40 cellular contexts compared by ENCODE assay signal in the genomic region with DNA sequence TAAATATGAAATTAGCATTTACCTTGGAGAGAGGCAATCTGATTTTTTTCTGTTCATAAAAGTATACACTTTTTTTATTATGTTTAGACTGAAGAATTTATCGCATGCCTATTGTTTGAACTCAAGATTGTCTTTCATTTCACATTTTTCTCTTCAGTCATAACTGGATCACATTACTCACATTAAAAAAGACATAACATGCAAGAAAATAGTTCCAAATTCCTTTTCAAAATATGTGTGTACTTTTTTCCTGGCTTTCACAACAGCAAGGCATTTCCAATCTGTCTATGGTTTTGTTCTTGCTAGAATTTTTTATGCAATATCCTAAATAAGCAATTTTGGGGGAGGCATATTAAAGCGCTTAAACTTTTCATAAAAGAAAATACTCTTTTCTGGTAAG. TPM values are rescaled to one million over a fixed set of nuclear protein-coding genes. Genes with fewer than 3 reads are reported as not detected.
"Had no signal": no experiment of that assay in that cellular context is flagged by ENCODE, and none has a peak within 500 bp of the region (broad histone marks: within the 10 kb centered on the region; RNA-seq: fewer than 3 reads in every experiment).

No MANE protein-coding gene starts in this region.

- H3K27ac Mint-ChIP-seq: activated B cell treated with CpG ODN at 0.5 μM for 24 hours; activated CD4-positive, alpha-beta memory T cell treated with anti-CD3 and anti-CD28 coated beads for 36 hours; activated CD4-positive, alpha-beta T cell treated with anti-CD3 and anti-CD28 coated beads, Interleukin-2, amount 10 ng/mL, durations not matched to agents 24 days and 14 days; activated CD8-positive, alpha-beta T cell treated with anti-CD3 and anti-CD28 coated beads for 36 hours; activated naive CD4-positive, alpha-beta T cell treated with anti-CD3 and anti-CD28 coated beads for 36 hours; activated naive CD4-positive, alpha-beta T cell treated with anti-CD3 and anti-CD28 coated beads, Interleukin-2, amount 50 U/mL, for 72 hours; activated naive CD8-positive, alpha-beta T cell treated with anti-CD3 and anti-CD28 coated beads, Interleukin-2, amount 10 ng/mL, durations not matched to agents 7 days and 5 days; activated naive CD8-positive, alpha-beta T cell treated with anti-CD3 and anti-CD28 coated beads, Interleukin-2, amount 50 U/mL, for 24 hours; activated T-cell treated with anti-CD3 and anti-CD28 coated beads, Interleukin-2, amount 50 U/mL, for 72 hours; activated T-helper 1 cell treated with anti-CD3 and anti-CD28 coated beads, Interleukin-12 subunit alpha, Interleukin-12 subunit beta, Interleukin-2, Interleukin-4 antibody, amounts not matched to agents 30 ng/mL and 10 ng/mL and 1 ng/mL, durations not matched to agents 14 hours and 24 hours and 36 hours; activated T-helper 17 cell treated with anti-CD3 and anti-CD28 coated beads, Interleukin-2, amount 50 U/mL, for 72 hours; T-cell; T-helper 17 cell had no signal

- H3K27me3 Mint-ChIP-seq: activated B cell treated with CpG ODN at 0.5 μM for 24 hours; activated CD4-positive, alpha-beta memory T cell treated with anti-CD3 and anti-CD28 coated beads for 36 hours; activated CD4-positive, alpha-beta T cell treated with anti-CD3 and anti-CD28 coated beads, Interleukin-2, amount 10 ng/mL, durations not matched to agents 24 days and 14 days; activated CD8-positive, alpha-beta T cell treated with anti-CD3 and anti-CD28 coated beads for 36 hours; activated naive CD8-positive, alpha-beta T cell treated with anti-CD3 and anti-CD28 coated beads, Interleukin-2, amount 10 ng/mL, durations not matched to agents 7 days and 5 days; activated T-helper 17 cell treated with anti-CD3 and anti-CD28 coated beads, Interleukin-2, amount 50 U/mL, for 72 hours; T-cell; T-helper 17 cell had no signal

- H3K27me3 ChIP-seq: adrenal gland, body of pancreas, brain microvascular endothelial cell, breast epithelium had no signal

- H3K4me3 Mint-ChIP-seq: activated B cell treated with CpG ODN at 0.5 μM for 24 hours; activated CD4-positive, alpha-beta memory T cell treated with anti-CD3 and anti-CD28 coated beads for 36 hours; activated CD4-positive, alpha-beta T cell treated with anti-CD3 and anti-CD28 coated beads, Interleukin-2, amount 10 ng/mL, durations not matched to agents 24 days and 14 days; activated CD8-positive, alpha-beta T cell treated with anti-CD3 and anti-CD28 coated beads for 36 hours; activated naive CD4-positive, alpha-beta T cell treated with anti-CD3 and anti-CD28 coated beads for 36 hours; activated naive CD8-positive, alpha-beta T cell treated with anti-CD3 and anti-CD28 coated beads, Interleukin-2, amount 10 ng/mL, durations not matched to agents 7 days and 5 days; activated naive CD8-positive, alpha-beta T cell treated with anti-CD3 and anti-CD28 coated beads, Interleukin-2, amount 50 U/mL, for 24 hours; activated T-cell treated with anti-CD3 and anti-CD28 coated beads, Interleukin-2, amount 50 U/mL, for 4 hours; activated T-cell treated with anti-CD3 and anti-CD28 coated beads, Interleukin-2, amount 50 U/mL, for 72 hours; activated T-helper 1 cell treated with anti-CD3 and anti-CD28 coated beads, Interleukin-12 subunit alpha, Interleukin-12 subunit beta, Interleukin-2, Interleukin-4 antibody, amounts not matched to agents 30 ng/mL and 10 ng/mL and 1 ng/mL, durations not matched to agents 14 hours and 24 hours and 36 hours; activated T-helper 17 cell treated with anti-CD3 and anti-CD28 coated beads, Interleukin-2, amount 50 U/mL, for 72 hours; T-cell; T-helper 17 cell had no signal

- H3K9me3 ChIP-seq: adrenal gland, body of pancreas, breast epithelium had no signal

- H3K4me1 Mint-ChIP-seq: activated B cell treated with CpG ODN at 0.5 μM for 24 hours; activated CD4-positive, alpha-beta T cell treated with anti-CD3 and anti-CD28 coated beads, Interleukin-2, amount 10 ng/mL, durations not matched to agents 24 days and 14 days; activated naive CD8-positive, alpha-beta T cell treated with anti-CD3 and anti-CD28 coated beads, Interleukin-2, amount 10 ng/mL, durations not matched to agents 7 days and 5 days; activated naive CD8-positive, alpha-beta T cell treated with anti-CD3 and anti-CD28 coated beads, Interleukin-2, amount 50 U/mL, for 24 hours; activated T-helper 17 cell treated with anti-CD3 and anti-CD28 coated beads, Interleukin-2, amount 50 U/mL, for 72 hours; T-cell had no signal

- H3K36me3 ChIP-seq: adrenal gland, brain microvascular endothelial cell, breast epithelium had no signal

- H3K27ac ChIP-seq: adrenal gland, body of pancreas, brain microvascular endothelial cell, breast epithelium, VCaP had no signal

- ATAC-seq: activated CD8-positive, alpha-beta T cell treated with anti-CD3 and anti-CD28 coated beads for 36 hours; activated naive CD4-positive, alpha-beta T cell treated with anti-CD3 and anti-CD28 coated beads, Interleukin-2, amount 50 U/mL, for 72 hours; activated naive CD8-positive, alpha-beta T cell treated with anti-CD3 and anti-CD28 coated beads, Interleukin-2, amount 50 U/mL, for 24 hours; activated T-cell treated with anti-CD3 and anti-CD28 coated beads, Interleukin-2, amount 50 U/mL, for 4 hours; activated T-cell treated with anti-CD3 and anti-CD28 coated beads, Interleukin-2, amount 50 U/mL, for 72 hours; activated T-helper 17 cell treated with anti-CD3 and anti-CD28 coated beads, Interleukin-2, amount 50 U/mL, for 72 hours; body of pancreas; T-cell; T-helper 17 cell had no signal

- H3K4me1 ChIP-seq: adrenal gland, body of pancreas, breast epithelium had no signal

- DNase-seq: activated B cell treated with CpG ODN at 0.5 μM for 24 hours; activated CD4-positive, alpha-beta memory T cell treated with anti-CD3 and anti-CD28 coated beads for 36 hours; activated CD4-positive, alpha-beta T cell treated with anti-CD3 and anti-CD28 coated beads for 4 hours; activated CD4-positive, alpha-beta T cell treated with anti-CD3 and anti-CD28 coated beads, Interleukin-2, amount 10 ng/mL, durations not matched to agents 24 days and 14 days; activated CD4-positive, alpha-beta T cell treated with anti-CD3 and anti-CD28 coated beads, Interleukin-2, amount 50 U/mL, for 1 hour; activated CD4-positive, alpha-beta T cell treated with anti-CD3 and anti-CD28 coated beads, Interleukin-2, amount 50 U/mL, for 4 hours; activated CD4-positive, CD25-positive, alpha-beta regulatory T cell treated with anti-CD3 and anti-CD28 coated beads, Interleukin-2, amount 50 U/mL, for 72 hours; activated CD8-positive, alpha-beta memory T cell treated with anti-CD3 and anti-CD28 coated beads, Interleukin-2, amount 50 U/mL, for 4 hours; activated CD8-positive, alpha-beta T cell treated with anti-CD3 and anti-CD28 coated beads for 36 hours; activated effector memory CD4-positive, alpha-beta T cell treated with anti-CD3 and anti-CD28 coated beads, Interleukin-2, amount 50 U/mL, for 16 hours; activated gamma-delta T cell treated with Interleukin-2 at 50 U/mL for 16 hours; activated naive CD4-positive, alpha-beta T cell; activated naive CD4-positive, alpha-beta T cell treated with anti-CD3 and anti-CD28 coated beads for 36 hours; activated naive CD4-positive, alpha-beta T cell treated with anti-CD3 and anti-CD28 coated beads, Interleukin-2, amount 50 U/mL, for 16 hours; activated naive CD8-positive, alpha-beta T cell treated with anti-CD3 and anti-CD28 coated beads, Interleukin-2, amount 10 ng/mL, durations not matched to agents 7 days and 5 days; activated naive CD8-positive, alpha-beta T cell treated with anti-CD3 and anti-CD28 coated beads, Interleukin-2, amount 50 U/mL, for 24 hours; activated T-cell treated with anti-CD3 and anti-CD28 coated beads for 4 hours; activated T-cell treated with anti-CD3 and anti-CD28 coated beads, Interleukin-2, amount 50 U/mL, for 1 hour; activated T-cell treated with anti-CD3 and anti-CD28 coated beads, Interleukin-2, amount 50 U/mL, for 4 hours; activated T-cell treated with anti-CD3 and anti-CD28 coated beads, Interleukin-2, amount 50 U/mL, for 72 hours; adrenal gland; amniotic stem cell; aorta; body of pancreas; brain microvascular endothelial cell; central memory CD4-positive, alpha-beta T cell; T-cell; T-helper 17 cell; T-helper 9 cell had no signal

- H3K9me3 Mint-ChIP-seq: activated B cell treated with CpG ODN at 0.5 μM for 24 hours; activated CD4-positive, alpha-beta memory T cell treated with anti-CD3 and anti-CD28 coated beads for 36 hours; activated CD4-positive, alpha-beta T cell treated with anti-CD3 and anti-CD28 coated beads, Interleukin-2, amount 10 ng/mL, durations not matched to agents 24 days and 14 days; activated CD8-positive, alpha-beta T cell treated with anti-CD3 and anti-CD28 coated beads for 36 hours; activated naive CD4-positive, alpha-beta T cell treated with anti-CD3 and anti-CD28 coated beads for 36 hours; activated naive CD4-positive, alpha-beta T cell treated with anti-CD3 and anti-CD28 coated beads, Interleukin-2, amount 50 U/mL, for 72 hours; activated naive CD8-positive, alpha-beta T cell treated with anti-CD3 and anti-CD28 coated beads, Interleukin-2, amount 10 ng/mL, durations not matched to agents 7 days and 5 days; activated naive CD8-positive, alpha-beta T cell treated with anti-CD3 and anti-CD28 coated beads, Interleukin-2, amount 50 U/mL, for 24 hours; activated T-cell treated with anti-CD3 and anti-CD28 coated beads, Interleukin-2, amount 50 U/mL, for 4 hours; activated T-cell treated with anti-CD3 and anti-CD28 coated beads, Interleukin-2, amount 50 U/mL, for 72 hours; activated T-helper 1 cell treated with anti-CD3 and anti-CD28 coated beads, Interleukin-12 subunit alpha, Interleukin-12 subunit beta, Interleukin-2, Interleukin-4 antibody, amounts not matched to agents 30 ng/mL and 10 ng/mL and 1 ng/mL, durations not matched to agents 14 hours and 24 hours and 36 hours; activated T-helper 17 cell treated with anti-CD3 and anti-CD28 coated beads, Interleukin-2, amount 50 U/mL, for 72 hours; T-cell had no signal

- H3K4me3 ChIP-seq: adrenal gland, body of pancreas, breast epithelium had no signal

- H3K36me3 Mint-ChIP-seq: activated CD4-positive, alpha-beta memory T cell treated with anti-CD3 and anti-CD28 coated beads for 36 hours; activated naive CD4-positive, alpha-beta T cell treated with anti-CD3 and anti-CD28 coated beads, Interleukin-2, amount 50 U/mL, for 72 hours; activated naive CD8-positive, alpha-beta T cell treated with anti-CD3 and anti-CD28 coated beads, Interleukin-2, amount 10 ng/mL, durations not matched to agents 7 days and 5 days; T-cell had no signal

RNA-seq across cellular contexts. Expression of gene FTMT, which starts 21.2 kb away (rescaled TPM):
- total RNA-seq: activated B cell treated with CpG ODN at 0.5 μM for 24 hours; activated CD4-positive, alpha-beta memory T cell treated with anti-CD3 and anti-CD28 coated beads for 36 hours; activated CD4-positive, alpha-beta T cell treated with anti-CD3 and anti-CD28 coated beads, Interleukin-2, amount 10 ng/mL, durations not matched to agents 24 days and 14 days; activated CD8-positive, alpha-beta memory T cell treated with anti-CD3 and anti-CD28 coated beads for 36 hours; activated CD8-positive, alpha-beta T cell treated with anti-CD3 and anti-CD28 coated beads for 36 hours; activated naive CD4-positive, alpha-beta T cell treated with anti-CD3 and anti-CD28 coated beads for 36 hours; activated naive CD4-positive, alpha-beta T cell treated with anti-CD3 and anti-CD28 coated beads, Interleukin-2, amount 50 U/mL, for 72 hours; activated naive CD8-positive, alpha-beta T cell treated with anti-CD3 and anti-CD28 coated beads, Interleukin-2, amount 10 ng/mL, durations not matched to agents 7 days and 5 days; activated T-cell treated with anti-CD3 and anti-CD28 coated beads, Interleukin-2, amount 50 U/mL, for 4 hours; activated T-cell treated with anti-CD3 and anti-CD28 coated beads, Interleukin-2, amount 50 U/mL, for 72 hours; activated T-helper 1 cell treated with anti-CD3 and anti-CD28 coated beads, Interleukin-12 subunit alpha, Interleukin-12 subunit beta, Interleukin-2, Interleukin-4 antibody, amounts not matched to agents 30 ng/mL and 10 ng/mL and 1 ng/mL, durations not matched to agents 14 hours and 24 hours and 36 hours; activated T-helper 17 cell treated with anti-CD3 and anti-CD28 coated beads, Interleukin-2, amount 50 U/mL, for 72 hours; adrenal gland; aorta; astrocyte; body of pancreas; cardiac septum; cerebellum; T-cell; T-helper 1 cell treated with Interleukin-12 subunit alpha and Interleukin-12 subunit beta and Interleukin-4 antibody, amounts not matched to agents 30 ng/mL and 1 ng/mL, for 36 hours; T-helper 17 cell; T-helper 2 cell treated with Interferon-gamma antibody and Interleukin-4, amounts not matched to agents 100 ng/mL and 5 ng/mL, for 36 hours had no signal
